Comparison of ENCODE assay signal across 12 cellular contexts in the genomic region with DNA sequence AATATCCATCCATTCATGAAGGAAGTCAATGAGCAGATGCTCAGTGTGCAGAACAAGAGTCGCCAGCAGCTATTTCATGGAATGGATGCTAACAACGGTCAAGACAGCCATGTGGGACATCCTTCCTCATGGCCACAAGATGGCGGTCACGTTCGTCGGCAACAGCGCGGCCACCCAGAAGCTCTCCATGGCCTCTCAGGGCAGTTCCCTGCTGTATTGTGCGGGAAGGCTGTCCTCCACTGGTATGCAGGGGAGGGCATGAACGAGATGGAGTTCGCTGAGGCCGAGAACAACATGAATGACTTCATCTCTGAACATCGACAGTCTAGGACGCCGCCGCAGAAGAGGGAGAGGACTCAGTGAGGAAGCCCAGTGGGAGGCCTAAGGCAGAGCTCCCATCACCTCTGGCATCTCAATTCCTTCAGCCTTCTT.
DNase-seq lines count a peak whose midpoint lies in the region; ATAC-seq and TF ChIP-seq lines count a peak whose summit lies in the region.
"Had no signal": no experiment of that assay in that cellular context is flagged by ENCODE, and none has a peak within 500 bp of the region (broad histone marks: within the 10 kb centered on the region; RNA-seq: fewer than 3 reads in every experiment).

No MANE protein-coding gene starts in this region.

- H3K36me3 Mint-ChIP-seq in neural progenitor cell, result no peaks in the 10 kb centered on the region
- H3K36me3 Mint-ChIP-seq: naive thymus-derived CD8-positive, alpha-beta T cell had no signal

- no peak overlapping the region for H3K4me3 Mint-ChIP-seq in neural progenitor cell
- H3K4me3 Mint-ChIP-seq: activated B cell treated with CpG ODN at 0.5 μM for 24 hours had no signal

- peaks cover 9% of the 10 kb centered on the region for H3K9me3 Mint-ChIP-seq in neural progenitor cell
- H3K9me3 Mint-ChIP-seq: activated B cell treated with CpG ODN at 0.5 μM for 24 hours; naive thymus-derived CD8-positive, alpha-beta T cell had no signal

- no peaks in the 10 kb centered on the region for H3F3A ChIP-seq in neural progenitor cell (ENCODE audit: low read depth)

- H3K9me2 ChIP-seq in Karpas-422 (replicated peaks; ENCODE audit: insufficient read depth, low read length), result no peaks in the 10 kb centered on the region

- no peak overlapping the region for H3K4me2 ChIP-seq in Karpas-422 (ENCODE audit: low read depth, low read length, poor library complexity, severe bottlenecking)
- H3K4me2 ChIP-seq in neural progenitor cell, result no peak overlapping the region

- H3K36me3 ChIP-seq in Karpas-422 (ENCODE audit: insufficient read depth, low read length), result no peaks in the 10 kb centered on the region
- H3K36me3 ChIP-seq in neural progenitor cell, result no peaks in the 10 kb centered on the region
- H3K36me3 ChIP-seq: cardiac muscle cell had no signal

- no peak overlapping the region for H3K9ac ChIP-seq in Karpas-422 (ENCODE audit: low read length)
- no peak overlapping the region for H3K9ac ChIP-seq in neural progenitor cell

- H2AFZ ChIP-seq in Karpas-422 (ENCODE audit: low read length) (no peak overlapping the region), neural progenitor cell (replicated peaks) (no peak overlapping the region)

- H3K27me3 ChIP-seq in Karpas-422 (ENCODE audit: low read length), result no peaks in the 10 kb centered on the region
- no peaks in the 10 kb centered on the region for H3K27me3 ChIP-seq in neural progenitor cell
- H3K27me3 ChIP-seq: cardiac muscle cell had no signal

- no peaks in the 10 kb centered on the region for H3K4me1 ChIP-seq in Karpas-422 (ENCODE audit: low read length)
- peaks cover 17% of the 10 kb centered on the region for H3K4me1 ChIP-seq in neural progenitor cell

- H3K4me1 Mint-ChIP-seq in neural progenitor cell, result peaks cover 25% of the 10 kb centered on the region
- H3K4me1 Mint-ChIP-seq: activated B cell treated with CpG ODN at 0.5 μM for 24 hours; naive thymus-derived CD8-positive, alpha-beta T cell had no signal

- TF ChIP-seq CTCF in neural progenitor cell (IDR thresholded peaks at IDR 0.05), result peak; percentile 29

- DNase-seq in NCI-H1417 (lab: John Stamatoyannopoulos, UW), result peak; percentile 11 to 75 (median 53)
- no peak for DNase-seq in NCI-H1417 treated with DMSO at 0.1 percent for 48 hours (lab: John Stamatoyannopoulos, UW)
- peak; percentile 42 for DNase-seq in Karpas-422
- peak; percentile 26 for DNase-seq in neural progenitor cell (ENCODE audit: low spot score)
- DNase-seq in 8988T, result no peak
- no peak for DNase-seq in activated CD8-positive, alpha-beta memory T cell treated with anti-CD3 and anti-CD28 coated beads for 24 hours
- DNase-seq: activated B cell treated with CpG ODN at 0.5 μM for 24 hours; MV-4-11; naive thymus-derived CD8-positive, alpha-beta T cell had no signal

- H3K27ac Mint-ChIP-seq in neural progenitor cell, result no peak overlapping the region
- H3K27ac Mint-ChIP-seq: activated B cell treated with CpG ODN at 0.5 μM for 24 hours; naive thymus-derived CD8-positive, alpha-beta T cell had no signal

- H3K79me2 ChIP-seq in Karpas-422 (ENCODE audit: low read length) (no peaks in the 10 kb centered on the region), neural progenitor cell (ENCODE audit: low read depth) (no peaks in the 10 kb centered on the region)

- no peaks in the 10 kb centered on the region for H3K27me3 Mint-ChIP-seq in neural progenitor cell (ENCODE audit: insufficient read depth, low read depth)
- H3K27me3 Mint-ChIP-seq: activated B cell treated with CpG ODN at 0.5 μM for 24 hours had no signal

- H3K27ac ChIP-seq in Karpas-422 (ENCODE audit: low read length) (no peak overlapping the region), neural progenitor cell (no peak overlapping the region)
- H3K27ac ChIP-seq: cardiac muscle cell had no signal

- H3K9me3 ChIP-seq in Karpas-422 (ENCODE audit: low read length) (peaks cover 33% of the 10 kb centered on the region), neural progenitor cell (ENCODE audit: low read depth) (no peaks in the 10 kb centered on the region)

- H3K4me3 ChIP-seq in Karpas-422 (ENCODE audit: low read length) (no peak overlapping the region), neural progenitor cell (no peak overlapping the region)
- H3K4me3 ChIP-seq: cardiac muscle cell had no signal

- no peaks in the 10 kb centered on the region for H4K20me1 ChIP-seq in Karpas-422 (ENCODE audit: insufficient read depth, low read depth, low read length)
- no peaks in the 10 kb centered on the region for H4K20me1 ChIP-seq in neural progenitor cell (ENCODE audit: low read depth)

- ATAC-seq in SK-N-SH treated with all-trans-retinoic acid at 6 μM for 48 hours (0 out of 3 replicates have a peak, but pooled peaks have one; percentile 44), esophagus mucosa (no peak)
- ATAC-seq: naive thymus-derived CD8-positive, alpha-beta T cell had no signal

TF ChIP-seq in SK-N-SH treated with all-trans-retinoic acid at 6 μM for 48 hours, 23 proteins besides CTCF, POLR2A, EP300 and RAD21:
- TF ChIP-seq, protein P1, sequence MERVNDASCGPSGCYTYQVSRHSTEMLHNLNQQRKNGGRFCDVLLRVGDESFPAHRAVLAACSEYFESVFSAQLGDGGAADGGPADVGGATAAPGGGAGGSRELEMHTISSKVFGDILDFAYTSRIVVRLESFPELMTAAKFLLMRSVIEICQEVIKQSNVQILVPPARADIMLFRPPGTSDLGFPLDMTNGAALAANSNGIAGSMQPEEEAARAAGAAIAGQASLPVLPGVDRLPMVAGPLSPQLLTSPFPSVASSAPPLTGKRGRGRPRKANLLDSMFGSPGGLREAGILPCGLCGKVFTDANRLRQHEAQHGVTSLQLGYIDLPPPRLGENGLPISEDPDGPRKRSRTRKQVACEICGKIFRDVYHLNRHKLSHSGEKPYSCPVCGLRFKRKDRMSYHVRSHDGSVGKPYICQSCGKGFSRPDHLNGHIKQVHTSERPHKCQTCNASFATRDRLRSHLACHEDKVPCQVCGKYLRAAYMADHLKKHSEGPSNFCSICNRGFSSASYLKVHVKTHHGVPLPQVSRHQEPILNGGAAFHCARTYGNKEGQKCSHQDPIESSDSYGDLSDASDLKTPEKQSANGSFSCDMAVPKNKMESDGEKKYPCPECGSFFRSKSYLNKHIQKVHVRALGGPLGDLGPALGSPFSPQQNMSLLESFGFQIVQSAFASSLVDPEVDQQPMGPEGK (CRISPR knock-in tag; IDR thresholded peaks at IDR 0.05; ENCODE audit: borderline replicate concordance), result no peak
- no peak for TF ChIP-seq RARB (CRISPR knock-in tag; IDR thresholded peaks at IDR 0.05)
- TF ChIP-seq ZNF70 (CRISPR knock-in tag; IDR thresholded peaks at IDR 0.05), result no peak
- no peak for TF ChIP-seq CSDC2 (CRISPR knock-in tag; IDR thresholded peaks at IDR 0.05)
- no peak for TF ChIP-seq ZNF8 (CRISPR knock-in tag; IDR thresholded peaks at IDR 0.05)
- TF ChIP-seq ARNTL (CRISPR knock-in tag; IDR thresholded peaks at IDR 0.05; ENCODE audit: borderline replicate concordance, low read depth), result no peak
- TF ChIP-seq ESRRG (CRISPR knock-in tag; IDR thresholded peaks at IDR 0.05), result no peak
- TF ChIP-seq ZFP3 (CRISPR knock-in tag; IDR thresholded peaks at IDR 0.05), result no peak
- TF ChIP-seq ZNF565 (CRISPR knock-in tag; conservative IDR thresholded peaks at IDR 0.05; ENCODE audit: low read depth), result no peak
- no peak for TF ChIP-seq BACH2 (CRISPR knock-in tag; IDR thresholded peaks at IDR 0.05; ENCODE audit: borderline replicate concordance)
- no peak for TF ChIP-seq ZFP30 (CRISPR knock-in tag; IDR thresholded peaks at IDR 0.05)
- TF ChIP-seq PPARA (CRISPR knock-in tag; IDR thresholded peaks at IDR 0.05; ENCODE audit: borderline replicate concordance), result no peak
- no peak for TF ChIP-seq GLIS3 (CRISPR knock-in tag; IDR thresholded peaks at IDR 0.05)

Comparison
In these comparisons a context has a peak if more than half of its experiments do, and no peak if none do; other contexts are left out.
1. DNase-seq: peak in NCI-H1417 (3 of 3), Karpas-422 (single experiment) and neural progenitor cell (single experiment); none in NCI-H1417 treated with DMSO at 0.1 percent for 48 hours (single experiment), 8988T (single experiment) and activated CD8-positive, alpha-beta memory T cell treated with anti-CD3 and anti-CD28 coated beads for 24 hours (single experiment).